Comparison of ENCODE assay signal across 1 cellular context in the genomic region with DNA sequence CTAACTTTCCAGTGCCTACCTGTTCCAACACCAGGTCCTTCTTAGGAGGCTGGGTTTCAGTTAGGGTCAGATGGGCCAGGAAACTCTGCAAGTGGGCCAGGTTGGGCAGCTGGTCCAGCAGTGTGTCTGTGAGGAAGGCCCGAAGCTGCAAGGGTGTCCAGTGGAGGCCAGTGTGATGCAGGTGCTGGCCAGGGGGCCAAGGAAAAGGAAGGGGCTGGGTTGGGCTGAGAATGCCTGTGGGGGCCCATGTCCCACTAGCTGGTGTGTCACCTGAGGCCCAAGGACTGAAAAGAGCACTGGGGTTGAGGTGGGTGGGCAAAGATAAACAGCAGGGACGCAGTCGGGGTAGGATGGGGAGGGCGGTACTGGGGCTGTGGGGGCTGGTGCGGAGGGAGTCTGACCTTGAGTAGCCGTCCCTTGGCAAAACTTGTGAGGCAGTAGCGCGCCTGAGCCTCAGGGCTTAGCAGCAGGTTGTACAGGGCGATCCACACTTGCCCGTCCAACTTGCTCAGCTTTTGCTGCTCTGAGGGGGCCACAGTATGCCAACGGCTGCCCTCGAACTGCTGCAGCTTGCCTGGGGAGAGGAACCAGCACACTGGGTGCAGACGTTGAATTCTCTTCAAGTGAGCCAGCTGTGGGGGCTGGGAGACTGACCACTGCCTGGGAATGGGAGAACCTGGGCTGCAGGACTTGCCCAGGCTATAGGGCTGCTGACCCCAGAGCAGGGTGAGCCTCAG.
TF ChIP-seq lines count a peak whose summit lies in the region.

No MANE protein-coding gene starts in this region.

TF ChIP-seq in H1, 55 proteins besides CTCF, POLR2A, EP300 and RAD21:
- no peak for TF ChIP-seq EGR1 (IDR thresholded peaks at IDR 0.05; ENCODE audit: borderline replicate concordance, low read depth, low read length)
- no peak for TF ChIP-seq POLR2AphosphoS5 (IDR thresholded peaks at IDR 0.05; ENCODE audit: low read depth, low read length)
- TF ChIP-seq TCF12 (IDR thresholded peaks at IDR 0.05; ENCODE audit: low read depth, low read length), result no peak
- TF ChIP-seq NANOG (IDR thresholded peaks at IDR 0.05; ENCODE audit: insufficient read depth, low read depth, low read length, poor library complexity, severe bottlenecking), result no peak
- no peak for TF ChIP-seq GTF2F1 (IDR thresholded peaks at IDR 0.05; ENCODE audit: borderline replicate concordance, low read depth, low read length)
- TF ChIP-seq SIN3A (conservative IDR thresholded peaks at IDR 0.05 in 1 of 2, IDR thresholded peaks at IDR 0.05 in 1 of 2; ENCODE audit: low read depth in 1 of 2, low read length in 2 of 2), result no peak
- TF ChIP-seq SP4 (IDR thresholded peaks at IDR 0.05; ENCODE audit: low read length), result no peak
- no peak for TF ChIP-seq SP2 (IDR thresholded peaks at IDR 0.05; ENCODE audit: low read length)
- no peak for TF ChIP-seq RNF2 (IDR thresholded peaks at IDR 0.05; ENCODE audit: borderline replicate concordance, low read depth, low read length, missing control alignments, poor library complexity, severe bottlenecking)
- TF ChIP-seq ATF2 (IDR thresholded peaks at IDR 0.05; ENCODE audit: low read length), result no peak
- TF ChIP-seq BACH1 (IDR thresholded peaks at IDR 0.05; ENCODE audit: low read length), result no peak
- TF ChIP-seq ATF3 (IDR thresholded peaks at IDR 0.05; ENCODE audit: insufficient read depth, low read depth, low read length), result no peak
